21 cellular contexts compared by ENCODE assay signal in the genomic region with DNA sequence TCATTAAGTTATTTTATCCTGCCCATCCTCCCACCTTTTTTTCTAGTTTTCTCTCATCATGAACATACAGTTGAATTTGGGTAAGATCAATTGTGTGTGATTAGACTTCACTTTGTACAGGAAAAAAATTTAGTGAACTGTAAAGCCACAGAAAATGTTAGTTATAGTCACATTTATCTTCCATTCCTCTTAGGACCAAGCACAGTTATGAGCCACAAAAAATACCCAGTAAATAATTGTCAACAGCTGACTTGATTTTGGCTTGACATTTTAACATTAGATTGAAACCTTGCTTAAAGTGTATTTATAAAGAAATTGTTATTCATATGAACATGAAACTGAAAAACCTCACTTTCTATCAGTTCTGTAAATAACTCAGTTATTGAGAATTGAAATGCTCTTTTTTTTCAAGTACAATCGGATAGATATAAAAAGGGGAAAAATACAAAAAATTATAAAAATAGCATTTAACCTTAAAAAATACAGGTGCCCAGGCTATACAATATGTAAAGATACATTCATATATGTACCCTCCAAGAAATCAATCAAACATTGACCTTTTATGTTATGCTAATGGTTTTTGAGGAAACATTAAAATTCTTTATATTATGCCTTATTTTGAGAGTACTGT.
DNase-seq lines count a peak whose midpoint lies in the region; ATAC-seq, FAIRE-seq and TF ChIP-seq lines count a peak whose summit lies in the region.
"Had no signal": no experiment of that assay in that cellular context is flagged by ENCODE, and none has a peak within 500 bp of the region (broad histone marks: within the 10 kb centered on the region; RNA-seq: fewer than 3 reads in every experiment).

No MANE protein-coding gene starts in this region.

- ATAC-seq in stimulated activated naive B cell treated with anti-CD40 and anti-IgM and Interleukin-4, amounts not matched to agents 10 μg/mL and 1 μg/mL and 100 μg/mL, for 72 hours (replicated peaks) = peak; percentile 62 to 76
- ATAC-seq: HCT116 had no signal

- H3K79me2 ChIP-seq in OCI-LY3 (ENCODE audit: low read length) = no peaks in the 10 kb centered on the region

- DNase-seq in GM18507 (ENCODE audit: extremely low spot score, insufficient read length, low read depth) (no peak), NCI-H446 (lab: John Stamatoyannopoulos, UW) (no peak), GOT3 (lab: John Stamatoyannopoulos, UW) (no peak)
- no peak for DNase-seq in stimulated activated naive B cell treated with anti-CD40 and anti-IgM and Interleukin-4, amounts not matched to agents 10 μg/mL and 1 μg/mL and 100 μg/mL, for 72 hours
- DNase-seq in activated CD8-positive, alpha-beta memory T cell treated with anti-CD3 and anti-CD28 coated beads for 24 hours = no peak
- DNase-seq: CD4-positive, alpha-beta T cell; CD8-positive, alpha-beta memory T cell; DMS 273 treated with DMSO at 0.1 percent for 48 hours; DMS79; EL; GDM1; GM23248; H9 had no signal

- H3K36me3 Mint-ChIP-seq in stimulated activated naive B cell treated with anti-CD40 and anti-IgM and Interleukin-4, amounts not matched to agents 10 μg/mL and 1 μg/mL and 100 μg/mL, for 72 hours = no peaks in the 10 kb centered on the region
- H3K36me3 Mint-ChIP-seq: CD8-positive, alpha-beta memory T cell had no signal

- peak overlapping the region; percentile 21; the same call in 1 of the 2 replicates for H3K4me2 ChIP-seq in OCI-LY3 (ENCODE audit: low read length)
- H3K4me2 ChIP-seq: BLaER1 had no signal

- no peak for TF ChIP-seq CTCF in OCI-LY3 (IDR thresholded peaks at IDR 0.05; ENCODE audit: low read depth, low read length)
- TF ChIP-seq CTCF in neutrophil (IDR thresholded peaks at IDR 0.05) = no peak

- peaks cover 11 to 25% of the 10 kb centered on the region in 2 donors for H3K4me1 Mint-ChIP-seq in stimulated activated naive B cell treated with anti-CD40 and anti-IgM and Interleukin-4, amounts not matched to agents 10 μg/mL and 1 μg/mL and 100 μg/mL, for 72 hours
- H3K4me1 Mint-ChIP-seq: B cell; CD8-positive, alpha-beta memory T cell had no signal

- no peak overlapping the region for H2AFZ ChIP-seq in OCI-LY3 (ENCODE audit: low read depth, low read length)
- H2AFZ ChIP-seq: GM23248 had no signal

- peak overlapping the region; percentile 69 for H3K27ac Mint-ChIP-seq in stimulated activated naive B cell treated with anti-CD40 and anti-IgM and Interleukin-4, amounts not matched to agents 10 μg/mL and 1 μg/mL and 100 μg/mL, for 72 hours
- H3K27ac Mint-ChIP-seq: B cell; CD4-positive, alpha-beta T cell; CD8-positive, alpha-beta memory T cell; H9 had no signal

- H3K27me3 Mint-ChIP-seq in stimulated activated naive B cell treated with anti-CD40 and anti-IgM and Interleukin-4, amounts not matched to agents 10 μg/mL and 1 μg/mL and 100 μg/mL, for 72 hours = no peaks in the 10 kb centered on the region
- H3K27me3 Mint-ChIP-seq: B cell; CD4-positive, alpha-beta T cell; CD8-positive, alpha-beta memory T cell had no signal

- H3K27me3 ChIP-seq in OCI-LY3 (ENCODE audit: low read depth, low read length) (no peaks in the 10 kb centered on the region), neutrophil (no peaks in the 10 kb centered on the region)
- H3K27me3 ChIP-seq: BLaER1 had no signal

- no peak overlapping the region for H3K9ac ChIP-seq in OCI-LY3 (ENCODE audit: low read length)
- H3K9ac ChIP-seq: BLaER1, GM23248 had no signal

- no peaks in the 10 kb centered on the region for H4K20me1 ChIP-seq in OCI-LY3 (ENCODE audit: insufficient read depth, low read length)
- H4K20me1 ChIP-seq: BLaER1 had no signal

- no peak overlapping the region for H3K27ac ChIP-seq in OCI-LY3 (ENCODE audit: low read length)
- H3K27ac ChIP-seq in neutrophil = peak overlapping the region; percentile 59
- H3K27ac ChIP-seq: BLaER1, C4-2B, GM23248 had no signal

- peaks cover 0 to 2% of the 10 kb centered on the region in 2 donors for H3K9me3 Mint-ChIP-seq in stimulated activated naive B cell treated with anti-CD40 and anti-IgM and Interleukin-4, amounts not matched to agents 10 μg/mL and 1 μg/mL and 100 μg/mL, for 72 hours
- H3K9me3 Mint-ChIP-seq: CD4-positive, alpha-beta T cell had no signal

- peak overlapping the region in 1 of 2 donors; percentile 17 for H3K4me3 Mint-ChIP-seq in stimulated activated naive B cell treated with anti-CD40 and anti-IgM and Interleukin-4, amounts not matched to agents 10 μg/mL and 1 μg/mL and 100 μg/mL, for 72 hours
- H3K4me3 Mint-ChIP-seq: B cell; CD4-positive, alpha-beta T cell; CD8-positive, alpha-beta memory T cell; H9 had no signal

- H3K9me3 ChIP-seq in OCI-LY3 (ENCODE audit: insufficient read depth, low read length) (no peaks in the 10 kb centered on the region), neutrophil (no peaks in the 10 kb centered on the region)
- H3K9me3 ChIP-seq: BLaER1 had no signal

- FAIRE-seq in GM18507 (lab: Jason Lieb, UNC) = peak; percentile 15
- FAIRE-seq: D721Med, GM12891 had no signal

- H3K4me1 ChIP-seq in OCI-LY3 (ENCODE audit: low read length) (peaks cover 19% of the 10 kb centered on the region), neutrophil (ENCODE audit: control insufficient read depth in 1 of 2, insufficient read depth in 1 of 2, low read depth in 1 of 2, low read length in 1 of 2) (peaks cover 18 to 19% of the 10 kb centered on the region in 2 experiments)
- H3K4me1 ChIP-seq: BLaER1 had no signal

- H3K4me3 ChIP-seq in OCI-LY3 (ENCODE audit: low read length) (no peak overlapping the region), neutrophil (ENCODE audit: low read depth in 1 of 2, low read length in 1 of 2) (no peak overlapping the region)
- H3K4me3 ChIP-seq: BLaER1, GM23248 had no signal

- H3K36me3 ChIP-seq in OCI-LY3 (replicated peaks; ENCODE audit: low read depth, low read length) = no peaks in the 10 kb centered on the region
- no peaks in the 10 kb centered on the region for H3K36me3 ChIP-seq in neutrophil
- H3K36me3 ChIP-seq: BLaER1 had no signal
